Comparison of ENCODE assay signal across 8 cellular contexts in genomic region chr4:8403173-8403753, GRCh38. TPM values are rescaled to one million over a fixed set of nuclear protein-coding genes. Genes with fewer than 3 reads are reported as not detected.
A peak's percentile ranks its signal among the peaks of the same experiment; 100 is the strongest.
DNase-seq lines count a peak whose midpoint lies in the region; ATAC-seq and TF ChIP-seq lines count a peak whose summit lies in the region.

No MANE protein-coding gene starts in this region.

- DNase-seq in H7 = peak; percentile 98
- peak; percentile 4 for DNase-seq in NCI-H82 treated with DMSO at 0.1 percent for 48 hours (lab: John Stamatoyannopoulos, UW; ENCODE audit: unreplicated experiment)
- DNase-seq in activated T-cell treated with anti-CD3 and anti-CD28 coated beads for 24 hours (ENCODE audit: low read depth) = peak; percentile 24
- no peak for DNase-seq in esophagus squamous epithelium (lab: John Stamatoyannopoulos, UW)
- peak in 7 of 9 donors; percentile 17 to 52 (median 33) for DNase-seq in naive thymus-derived CD4-positive, alpha-beta T cell
- peak in 46 of 49 donors; percentile 16 to 87 (median 70) for DNase-seq in substantia nigra (lab: John Stamatoyannopoulos, UW)

- peaks cover 0 to 43% (median 11%) of the 10 kb centered on the region in 5 donors for H3K36me3 Mint-ChIP-seq in naive thymus-derived CD4-positive, alpha-beta T cell

- no peak for TF ChIP-seq POLR2A in esophagus squamous epithelium (IDR thresholded peaks at IDR 0.05)

- H3K9ac ChIP-seq in BLaER1 = peak overlapping the region; percentile 50; the same call in 1 of the 2 replicates

- ATAC-seq in naive thymus-derived CD4-positive, alpha-beta T cell = peak; percentile 81
- ATAC-seq in HG03457 (IDR thresholded peaks at IDR 0.05; ENCODE audit: unreplicated experiment) = no peak

- peak overlapping the region; percentile 83 for H3K4me2 ChIP-seq in BLaER1

- no peak overlapping the region for H3K27ac Mint-ChIP-seq in naive thymus-derived CD4-positive, alpha-beta T cell

- H3K4me1 ChIP-seq in BLaER1 = peaks cover 74% of the 10 kb centered on the region
- peaks cover 12 to 32% (median 20%) of the 10 kb centered on the region in 3 donors for H3K4me1 ChIP-seq in esophagus squamous epithelium
- no peaks in the 10 kb centered on the region for H3K4me1 ChIP-seq in naive thymus-derived CD4-positive, alpha-beta T cell (ENCODE audit: control insufficient read depth in 2 of 2, insufficient read depth in 2 of 2, low read length in 2 of 2)

- no peaks in the 10 kb centered on the region for H3K9me3 Mint-ChIP-seq in naive thymus-derived CD4-positive, alpha-beta T cell

- TF ChIP-seq CTCF in esophagus squamous epithelium (IDR thresholded peaks at IDR 0.05) = peak; percentile 76 to 93 (median 92)

- CTCF ChIA-PET in naive thymus-derived CD4-positive, alpha-beta T cell (lab: Charles Lee) = interaction anchor here (0.7 to 2.6 kb wide), 5 partner anchors 98 to 226 kb away, joined by 3 to 15 read pairs (median 3); no protein-coding TSS in a partner anchor

- H3K27me3 Mint-ChIP-seq in naive thymus-derived CD4-positive, alpha-beta T cell = no peaks in the 10 kb centered on the region

- no peaks in the 10 kb centered on the region for H4K20me1 ChIP-seq in BLaER1

- POLR2A ChIA-PET in naive thymus-derived CD4-positive, alpha-beta T cell (lab: Charles Lee) = no interaction called here

- WGBS in esophagus squamous epithelium, 2 donors = 4 to 73% methylated on average over 2 to 7 of the region's 12 CpGs

- H3K9me3 ChIP-seq in BLaER1 = peaks cover 16% of the 10 kb centered on the region
- H3K9me3 ChIP-seq in esophagus squamous epithelium = no peaks in the 10 kb centered on the region
- no peaks in the 10 kb centered on the region for H3K9me3 ChIP-seq in naive thymus-derived CD4-positive, alpha-beta T cell (ENCODE audit: control insufficient read depth in 2 of 3, low read length in 3 of 3)

- no peak overlapping the region for H3K4me3 Mint-ChIP-seq in naive thymus-derived CD4-positive, alpha-beta T cell

- H3K4me3 ChIP-seq in BLaER1 (peak overlapping the region; percentile 10; the same call in 1 of the 2 replicates), H7 (ENCODE audit: insufficient read depth, low read depth, low read length) (no peak overlapping the region), esophagus squamous epithelium (no peak overlapping the region)
- no peak overlapping the region for H3K4me3 ChIP-seq in naive thymus-derived CD4-positive, alpha-beta T cell (ENCODE audit: low read length)

- intact Hi-C loops in esophagus squamous epithelium (cut with DNase I) = loop anchor here (5.0 kb wide), 1 partner anchor 161 kb away; no protein-coding TSS in a partner anchor
- intact Hi-C loops in naive thymus-derived CD4-positive, alpha-beta T cell (cut with micrococcal nuclease) = loop anchor here (1.0 kb wide), 3 partner anchors 136 to 226 kb away; no protein-coding TSS in a partner anchor

- H3K27me3 ChIP-seq in BLaER1 = no peaks in the 10 kb centered on the region
- no peaks in the 10 kb centered on the region for H3K27me3 ChIP-seq in H7 (ENCODE audit: control insufficient read depth, insufficient read depth, low read length)
- H3K27me3 ChIP-seq in esophagus squamous epithelium = no peaks in the 10 kb centered on the region
- no peaks in the 10 kb centered on the region for H3K27me3 ChIP-seq in naive thymus-derived CD4-positive, alpha-beta T cell (ENCODE audit: control insufficient read depth in 2 of 2, insufficient read depth in 2 of 2, low read length in 2 of 2)

- peak overlapping the region; percentile 78 for H3K27ac ChIP-seq in BLaER1
- peak overlapping the region; percentile 19 to 76 (median 72) for H3K27ac ChIP-seq in esophagus squamous epithelium
- H3K27ac ChIP-seq in naive thymus-derived CD4-positive, alpha-beta T cell (ENCODE audit: low read depth, low read length) = no peak overlapping the region
- no peak overlapping the region for H3K27ac ChIP-seq in substantia nigra (ENCODE audit: low read depth, low read length, poor library complexity, severe bottlenecking)

- H3K36me3 ChIP-seq in BLaER1 (peaks cover 40% of the 10 kb centered on the region), H7 (replicated peaks; ENCODE audit: control insufficient read depth, insufficient read depth, low read length) (peaks cover 2% of the 10 kb centered on the region), esophagus squamous epithelium (peaks cover 6 to 96% (median 6%) of the 10 kb centered on the region in 3 donors)
- peaks cover 0 to 43% (median 0%) of the 10 kb centered on the region in 3 experiments for H3K36me3 ChIP-seq in naive thymus-derived CD4-positive, alpha-beta T cell (ENCODE audit: control insufficient read depth in 2 of 3, insufficient read depth in 3 of 3, low read length in 3 of 3)

- H3K4me1 Mint-ChIP-seq in naive thymus-derived CD4-positive, alpha-beta T cell = peaks cover 0 to 2% (median 0%) of the 10 kb centered on the region in 7 donors

RNA-seq across cellular contexts. Expression of gene ACOX3, which starts 37.3 kb away (rescaled TPM):
- total RNA-seq in H7 (2014; rRNA removed; shearing (Covaris generic)) = 24.4 and 40.8 TPM in 2 replicates
- 10 to 100 TPM; 42.3 to 86.2 (median 50.3) TPM for total RNA-seq in esophagus squamous epithelium
- 10 to 100 TPM; 10.9 to 20.5 (median 14.8) TPM for total RNA-seq in naive thymus-derived CD4-positive, alpha-beta T cell
- polyA plus RNA-seq in naive thymus-derived CD4-positive, alpha-beta T cell = 10 to 100 TPM; 16.1 to 19.1 TPM

RNA-seq across cellular contexts. Expression of gene TRMT44, which starts 37.3 kb away (rescaled TPM):
- total RNA-seq in H7 (2014; rRNA removed; shearing (Covaris generic)) = 35.5 and 42.2 TPM in 2 replicates
- total RNA-seq in esophagus squamous epithelium = 10 to 100 TPM; 26.8 to 31.7 (median 28.8) TPM
- 10 to 100 TPM; 28.5 to 33.7 (median 29.6) TPM for total RNA-seq in naive thymus-derived CD4-positive, alpha-beta T cell
- 10 to 100 TPM; 13.8 to 21.3 TPM for polyA plus RNA-seq in naive thymus-derived CD4-positive, alpha-beta T cell

Comparison
In these comparisons a context has a peak if more than half of its experiments do, and no peak if none do; other contexts are left out.
1. H3K27ac ChIP-seq: peak in BLaER1 (single experiment) and esophagus squamous epithelium (4 of 4); none in naive thymus-derived CD4-positive, alpha-beta T cell (single experiment) and substantia nigra (single experiment).